In the genomic region with DNA sequence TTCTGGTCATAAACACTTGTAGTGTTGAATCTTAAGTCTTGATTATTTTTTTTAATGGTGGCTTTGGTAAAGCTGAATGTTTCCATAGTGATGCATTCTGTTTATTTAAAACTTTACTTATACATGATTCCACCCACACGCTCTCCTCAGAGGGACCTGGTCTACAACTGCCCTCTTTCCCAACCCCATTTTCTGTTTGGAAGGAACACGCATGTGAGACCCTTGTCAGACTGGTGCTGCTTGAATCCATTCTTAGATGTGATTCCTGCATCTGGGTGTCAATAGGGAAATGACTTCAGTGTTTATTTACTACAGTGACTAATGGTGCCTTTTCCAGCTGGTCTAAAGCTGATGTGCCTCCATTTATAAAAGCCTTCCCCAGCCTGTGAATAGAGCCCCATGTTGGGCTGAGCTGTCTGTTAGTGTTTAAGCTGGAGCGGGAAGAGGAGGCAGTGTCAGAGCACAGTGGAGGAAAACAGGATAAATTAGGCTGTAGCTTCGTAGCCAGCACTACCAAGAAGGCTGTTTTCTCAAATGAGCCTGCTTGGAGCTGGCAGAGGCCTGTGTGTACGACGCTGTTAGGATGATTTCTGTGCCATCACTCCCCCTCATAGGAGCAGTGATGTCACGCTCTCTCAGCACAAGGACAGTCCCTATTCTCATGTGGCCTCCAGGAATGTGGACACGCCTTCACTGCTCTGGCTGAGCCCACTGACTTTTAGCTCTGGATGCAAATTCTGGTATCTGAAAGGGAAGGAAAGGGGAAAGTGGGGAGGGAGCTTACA, we compare ENCODE assay signal across 8 cellular contexts. TPM values are rescaled to one million over a fixed set of nuclear protein-coding genes. Genes with fewer than 3 reads are reported as not detected.
DNase-seq lines count a peak whose midpoint lies in the region; ATAC-seq, FAIRE-seq and TF ChIP-seq lines count a peak whose summit lies in the region.

No MANE protein-coding gene starts in this region.

- H3K4me1 ChIP-seq in gastrocnemius medialis = peaks cover 26 to 28% of the 10 kb centered on the region in 2 donors

- H3K27ac ChIP-seq in gastrocnemius medialis = peak overlapping the region; percentile 71 to 93 (median 86)

- H3K9me3 ChIP-seq in gastrocnemius medialis = no peaks in the 10 kb centered on the region

- DNase-seq in H4 (ENCODE audit: low spot score) (peak; percentile 55), bronchial epithelial cell (ENCODE audit: low read depth) (peak; percentile 80), iPS-NIHi11 (ENCODE audit: low spot score) (peak; percentile 53), gastrocnemius medialis (peak; percentile 40 to 72), SIG-M5 (lab: John Stamatoyannopoulos, UW) (no peak), SKM-1 treated with dmso at 0.1 percent for 144 hours (lab: John Stamatoyannopoulos, UW; ENCODE audit: unreplicated experiment) (no peak), OCI-M1 (lab: John Stamatoyannopoulos, UW) (no peak)

- H3K27me3 ChIP-seq in bronchial epithelial cell (ENCODE audit: control insufficient read depth, insufficient read depth, low read length) (no peaks in the 10 kb centered on the region), gastrocnemius medialis (no peaks in the 10 kb centered on the region)

- FAIRE-seq in bronchial epithelial cell (lab: Jason Lieb, UNC) = peak; percentile 62

- TF ChIP-seq POLR2A in gastrocnemius medialis (IDR thresholded peaks at IDR 0.05) = peak; percentile 16 to 38

- H3K36me3 ChIP-seq in bronchial epithelial cell (ENCODE audit: control insufficient read depth, insufficient read depth, low read length) (no peaks in the 10 kb centered on the region), gastrocnemius medialis (no peaks in the 10 kb centered on the region)

- in situ Hi-C loops in gastrocnemius medialis (cut with MboI; ENCODE audit: low sequenced_read_pairs in 4 of 4) = no loop called here

- intact Hi-C loops in gastrocnemius medialis (cut with DNase I; ENCODE audit: low total_unique reads) = loop anchor here (2.0 kb wide), 1 partner anchor 19 kb away; the partner anchor contains the start of gene C11orf96

- H3K4me3 ChIP-seq in bronchial epithelial cell (ENCODE audit: low read depth, low read length) (no peak overlapping the region), gastrocnemius medialis (no peak overlapping the region)

- TF ChIP-seq CTCF in bronchial epithelial cell (IDR thresholded peaks at IDR 0.05; ENCODE audit: insufficient read depth, low read length, severe bottlenecking) = no peak
- TF ChIP-seq CTCF in gastrocnemius medialis (IDR thresholded peaks at IDR 0.05 in 4 of 5, conservative IDR thresholded peaks at IDR 0.05 in 1 of 5) = no peak

- ATAC-seq in gastrocnemius medialis = peak; percentile 18 to 23
- ATAC-seq in GM19463 (IDR thresholded peaks at IDR 0.05; ENCODE audit: unreplicated experiment) = no peak

RNA-seq across cellular contexts. Expression of gene C11orf96, which starts 18.9 kb away (rescaled TPM):
- 2.7 TPM in 2 replicates for total RNA-seq in H4 (2014; rRNA removed; shearing (Covaris generic))
- total RNA-seq in bronchial epithelial cell (0.26 TPM in 2 replicates), gastrocnemius medialis (100 to 1,000 TPM in 1 of 4 donors, 10 to 100 TPM in 3; 22.4 to 220 (median 78.4) TPM)

RNA-seq across cellular contexts. Expression of gene ALKBH3, which starts 42.9 kb away (rescaled TPM):
- 71.9 and 76.8 TPM in 2 replicates for total RNA-seq in H4 (2014; rRNA removed; shearing (Covaris generic))
- total RNA-seq in bronchial epithelial cell (67.7 and 78.0 TPM in 2 replicates), gastrocnemius medialis (10 to 100 TPM; 27.5 to 44.1 (median 42.0) TPM)

Comparison
In these comparisons a context has a peak if more than half of its experiments do, and no peak if none do; other contexts are left out.
1. DNase-seq: peak in H4 (single experiment), bronchial epithelial cell (single experiment), iPS-NIHi11 (single experiment) and gastrocnemius medialis (2 of 2); none in SIG-M5 (single experiment), SKM-1 treated with dmso at 0.1 percent for 144 hours (single experiment) and OCI-M1 (single experiment).